In the genomic region with DNA sequence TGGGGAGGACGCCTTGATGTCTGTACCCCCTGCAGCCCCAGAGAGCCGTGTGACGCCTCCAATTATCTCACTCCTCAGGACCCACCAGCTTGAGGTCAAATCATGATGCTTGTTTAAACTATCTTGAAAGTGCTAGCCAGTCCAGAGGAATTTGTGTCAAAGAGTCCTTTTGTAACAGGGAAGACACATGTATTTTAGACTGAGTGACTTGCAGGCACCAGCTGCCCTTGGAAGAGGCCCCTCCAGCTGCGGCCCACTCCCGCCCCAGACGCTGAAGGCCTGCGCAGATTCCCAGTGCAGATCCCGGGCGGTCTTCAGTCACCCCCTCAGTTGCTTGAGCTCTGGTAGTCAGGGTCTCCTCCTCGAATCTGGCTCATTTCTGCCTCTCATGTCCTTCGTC, we compare ENCODE assay signal across 15 cellular contexts.
DNase-seq lines count a peak whose midpoint lies in the region; ATAC-seq and TF ChIP-seq lines count a peak whose summit lies in the region.
"Had no signal": no experiment of that assay in that cellular context is flagged by ENCODE, and none has a peak within 500 bp of the region (broad histone marks: within the 10 kb centered on the region; RNA-seq: fewer than 3 reads in every experiment).

No MANE protein-coding gene starts in this region.

- TF ChIP-seq CTCF in nephron progenitor cell (IDR thresholded peaks at IDR 0.05) (no peak), spleen (IDR thresholded peaks at IDR 0.05 in 8 of 11, conservative IDR thresholded peaks at IDR 0.05 in 3 of 11) (no peak)

- H3K4me3 Mint-ChIP-seq in nephron progenitor cell, result no peak overlapping the region
- H3K4me3 Mint-ChIP-seq: B cell; CD8-positive, alpha-beta T cell; HFFc6 had no signal

- H3K4me1 Mint-ChIP-seq in nephron progenitor cell, result peaks cover 42% of the 10 kb centered on the region

- H3K4me1 ChIP-seq in spleen, result peaks cover 22 to 56% (median 40%) of the 10 kb centered on the region in 6 donors

- H3K27me3 Mint-ChIP-seq in nephron progenitor cell (ENCODE audit: low read depth, poor library complexity), result no peaks in the 10 kb centered on the region
- H3K27me3 Mint-ChIP-seq: B cell had no signal

- peak; percentile 41 for DNase-seq in NCI-H2227 (lab: John Stamatoyannopoulos, UW; ENCODE audit: unreplicated experiment)
- DNase-seq in nephron progenitor cell, result no peak
- no peak for DNase-seq in spleen
- DNase-seq: ACHN; CD8-positive, alpha-beta T cell; GF-D8; HFFc6; KBM-7; NCI-H446; NCI-H774 had no signal

- no peak for TF ChIP-seq POLR2A in spleen (IDR thresholded peaks at IDR 0.05)
- no peak for TF ChIP-seq POLR2A in GM18505 (IDR thresholded peaks at IDR 0.05; ENCODE audit: borderline replicate concordance, extremely low read depth, insufficient read depth, insufficient read length)

- no peaks in the 10 kb centered on the region for H3K27me3 ChIP-seq in spleen (replicated peaks in 1 of 7)

- H3K36me3 Mint-ChIP-seq in nephron progenitor cell (ENCODE audit: low read depth), result peaks cover 52% of the 10 kb centered on the region

- WGBS in spleen, 5 donors, result 78 to 86% (median 83%) methylated on average over 11 of the region's 11 CpGs

- peaks cover 0 to 5% (median 0%) of the 10 kb centered on the region in 8 donors for H3K9me3 ChIP-seq in spleen

- intact Hi-C loops in spleen (cut with DNase I; ENCODE audit: low total_unique reads), result no loop called here

- H3K9me3 Mint-ChIP-seq in nephron progenitor cell, result peaks cover 14% of the 10 kb centered on the region

- H3K4me3 ChIP-seq in spleen, result no peak overlapping the region

- ATAC-seq in HG02610 (IDR thresholded peaks at IDR 0.05; ENCODE audit: unreplicated experiment) (no peak), HG02981 (IDR thresholded peaks at IDR 0.05; ENCODE audit: unreplicated experiment) (no peak), GM18505 (IDR thresholded peaks at IDR 0.05; ENCODE audit: unreplicated experiment) (no peak)
- ATAC-seq: CD8-positive, alpha-beta T cell had no signal

- H3K36me3 ChIP-seq in spleen, result peaks cover 0 to 49% (median 0%) of the 10 kb centered on the region in 6 donors

- H3K27ac ChIP-seq in cingulate gyrus (ENCODE audit: low read depth, low read length) (peak overlapping the region; percentile 92), spleen (peak overlapping the region in 7 of 8 donors; percentile 56 to 78 (median 70))

- H3K27ac Mint-ChIP-seq in nephron progenitor cell, result peak overlapping the region; percentile 86
- H3K27ac Mint-ChIP-seq: B cell; CD8-positive, alpha-beta T cell; HFFc6 had no signal
